ENCODE assay signal across 1 cellular context in the genomic region with DNA sequence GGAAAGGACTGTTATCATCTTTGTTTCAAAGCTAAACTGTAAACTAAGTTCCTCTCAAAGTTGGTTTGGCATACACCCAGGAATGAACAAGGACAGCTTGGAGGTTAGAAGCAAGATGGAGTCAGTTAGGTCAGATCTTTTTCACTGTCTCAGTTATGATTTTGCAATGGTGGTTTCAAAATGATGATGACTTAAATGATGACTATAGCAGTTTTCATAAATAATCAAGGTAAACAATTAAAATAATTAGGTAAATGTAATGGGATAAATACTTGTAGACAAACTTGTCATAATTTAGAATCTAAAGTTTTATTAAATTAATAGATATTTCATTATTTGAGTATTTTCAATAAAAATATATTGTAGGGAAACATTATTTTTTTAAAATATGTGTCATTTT. TPM values are rescaled to one million over a fixed set of nuclear protein-coding genes. Genes with fewer than 3 reads are reported as not detected.
"Had no signal": no experiment of that assay in that cellular context is flagged by ENCODE, and none has a peak within 500 bp of the region (broad histone marks: within the 10 kb centered on the region; RNA-seq: fewer than 3 reads in every experiment).

No MANE protein-coding gene starts in this region.

RNA-seq across cellular contexts. Expression of a gene that starts 55.5 kb away (rescaled TPM):
- total RNA-seq: OCI-LY7 had no signal
